ENCODE assay signal across 13 cellular contexts in the genomic region with DNA sequence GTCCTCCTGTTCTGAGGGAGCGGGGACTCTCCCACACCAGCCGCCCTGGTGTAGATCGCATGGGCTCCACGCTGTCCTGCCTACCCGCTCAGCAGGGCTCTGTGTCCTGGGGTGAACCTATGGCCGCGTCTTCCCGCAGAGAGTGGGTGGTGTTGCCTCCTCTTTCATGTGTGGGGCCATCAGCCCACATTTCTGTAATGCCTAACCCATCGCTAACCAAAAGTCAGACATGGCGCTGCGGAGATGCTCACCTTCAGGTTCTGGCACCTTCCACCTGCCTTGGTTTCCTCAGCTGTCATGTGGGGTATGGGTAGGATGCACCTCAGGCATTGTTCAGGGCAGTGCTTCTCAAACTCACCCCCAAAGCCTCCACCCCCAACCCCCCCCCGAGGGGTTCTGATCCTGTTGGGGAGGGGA. TPM values are rescaled to one million over a fixed set of nuclear protein-coding genes. Genes with fewer than 3 reads are reported as not detected.
"Had no signal": no experiment of that assay in that cellular context is flagged by ENCODE, and none has a peak within 500 bp of the region (broad histone marks: within the 10 kb centered on the region; RNA-seq: fewer than 3 reads in every experiment).

No MANE protein-coding gene starts in this region.

- H3K27ac ChIP-seq: dorsolateral prefrontal cortex, left lung, thyroid gland, vagina had no signal

- H3K27me3 ChIP-seq: dorsolateral prefrontal cortex, thyroid gland, vagina had no signal

- DNase-seq: activated CD4-positive, CD25-positive, alpha-beta regulatory T cell; activated naive CD4-positive, alpha-beta T cell treated with anti-CD3 and anti-CD28 coated beads, Interleukin-2, amount 10 ng/mL, durations not matched to agents 7 days and 5 days; activated T-cell treated with anti-CD3 and anti-CD28 coated beads, Interleukin-2, amount 50 U/mL, for 1 hour; stimulated activated CD4-positive, alpha-beta T cell treated with anti-CD3 and anti-CD28 coated beads, Interleukin-1b, Interleukin-23, amount 100 ng/mL, for 48 hours; SW 1271 had no signal

- H3K36me3 Mint-ChIP-seq: activated naive CD4-positive, alpha-beta T cell treated with anti-CD3 and anti-CD28 coated beads, Interleukin-2, amount 10 ng/mL, durations not matched to agents 7 days and 5 days had no signal

- H3K4me1 Mint-ChIP-seq: activated naive CD4-positive, alpha-beta T cell treated with anti-CD3 and anti-CD28 coated beads, Interleukin-2, amount 10 ng/mL, durations not matched to agents 7 days and 5 days; nephron progenitor cell had no signal

- H3K4me3 ChIP-seq: dorsolateral prefrontal cortex, left lung, thyroid gland, vagina had no signal

- H3K4me1 ChIP-seq: vagina had no signal

- H3K36me3 ChIP-seq: thyroid gland, vagina had no signal

- H3K9me3 ChIP-seq: left lung, thyroid gland, vagina had no signal

- H3K27ac Mint-ChIP-seq: activated naive CD4-positive, alpha-beta T cell treated with anti-CD3 and anti-CD28 coated beads, Interleukin-2, amount 10 ng/mL, durations not matched to agents 7 days and 5 days; activated T-helper 2 cell treated with anti-CD3 and anti-CD28 coated beads, Interferon-gamma antibody, Interleukin-2, Interleukin-4, amounts not matched to agents 10 μg/mL and 5 μg/mL and 100 μg/mL, durations not matched to agents 14 hours and 24 hours and 36 hours; endodermal cell; nephron progenitor cell had no signal

- H3K4me3 Mint-ChIP-seq: activated naive CD4-positive, alpha-beta T cell treated with anti-CD3 and anti-CD28 coated beads, Interleukin-2, amount 10 ng/mL, durations not matched to agents 7 days and 5 days; endodermal cell; nephron progenitor cell had no signal

- ATAC-seq: left lung had no signal

- H3K9me3 Mint-ChIP-seq: activated naive CD4-positive, alpha-beta T cell treated with anti-CD3 and anti-CD28 coated beads, Interleukin-2, amount 10 ng/mL, durations not matched to agents 7 days and 5 days; activated T-helper 2 cell treated with anti-CD3 and anti-CD28 coated beads, Interferon-gamma antibody, Interleukin-2, Interleukin-4, amounts not matched to agents 10 μg/mL and 5 μg/mL and 100 μg/mL, durations not matched to agents 14 hours and 24 hours and 36 hours; endodermal cell; nephron progenitor cell had no signal

RNA-seq across cellular contexts. Expression of a gene that starts 50.5 kb away (rescaled TPM):
- total RNA-seq: osteoblast had no signal
